3 cellular contexts compared by ENCODE assay signal in the genomic region with DNA sequence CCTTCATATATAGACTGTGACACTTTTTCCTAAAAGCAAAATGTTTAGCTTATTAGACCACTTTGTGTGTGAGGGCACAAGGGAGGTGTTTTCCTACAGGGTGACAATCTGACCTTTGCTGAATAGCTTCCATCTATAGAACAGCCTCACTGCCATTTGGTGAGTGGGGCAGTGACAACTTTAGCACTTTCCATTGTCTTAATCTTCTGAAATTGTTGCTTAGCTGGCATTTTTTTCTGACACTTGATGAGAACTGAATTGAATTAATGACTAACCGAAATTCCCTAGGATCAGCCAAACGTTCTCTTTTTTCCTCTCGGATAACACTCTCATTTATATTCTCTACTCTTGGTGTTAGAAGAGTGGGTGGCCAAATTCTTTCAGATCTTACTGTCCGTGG.
TF ChIP-seq lines count a peak whose summit lies in the region.

No MANE protein-coding gene starts in this region.

TF ChIP-seq in A549, 52 proteins besides CTCF, POLR2A, EP300 and RAD21:
- TF ChIP-seq HEYL (CRISPR knock-in tag; IDR thresholded peaks at IDR 0.05) (no peak), MAFK (IDR thresholded peaks at IDR 0.05; ENCODE audit: partially characterized antibody) (peak; percentile 91)

TF ChIP-seq in IMR-90, 13 proteins besides CTCF, POLR2A, EP300 and RAD21:
- TF ChIP-seq MAFK (IDR thresholded peaks at IDR 0.05; ENCODE audit: low read depth, low read length) (peak; percentile 83), BHLHE40 (IDR thresholded peaks at IDR 0.05; ENCODE audit: low read depth, low read length) (no peak), CEBPB (IDR thresholded peaks at IDR 0.05; ENCODE audit: low read depth, low read length) (no peak)

TF ChIP-seq in K562, 482 proteins besides CTCF, POLR2A, EP300 and RAD21:
- TF ChIP-seq MAFK (IDR thresholded peaks at IDR 0.05; ENCODE audit: low read length) (peak; percentile 89), ZNF316 (IDR thresholded peaks at IDR 0.05) (peak; percentile 97), ZNF561 (CRISPR knock-in tag; conservative IDR thresholded peaks at IDR 0.05) (no peak), MAFF (IDR thresholded peaks at IDR 0.05; ENCODE audit: low read length) (peak; percentile 89), NFE2 (IDR thresholded peaks at IDR 0.05; ENCODE audit: low read depth) (no peak), C11orf30 (IDR thresholded peaks at IDR 0.05; ENCODE audit: low read depth) (peak; percentile 95), MAFG (tag; conservative IDR thresholded peaks at IDR 0.05) (peak; percentile 96), SMARCB1 (IDR thresholded peaks at IDR 0.05; ENCODE audit: insufficient read length, low read depth) (no peak)
- TF ChIP-seq, protein P1, sequence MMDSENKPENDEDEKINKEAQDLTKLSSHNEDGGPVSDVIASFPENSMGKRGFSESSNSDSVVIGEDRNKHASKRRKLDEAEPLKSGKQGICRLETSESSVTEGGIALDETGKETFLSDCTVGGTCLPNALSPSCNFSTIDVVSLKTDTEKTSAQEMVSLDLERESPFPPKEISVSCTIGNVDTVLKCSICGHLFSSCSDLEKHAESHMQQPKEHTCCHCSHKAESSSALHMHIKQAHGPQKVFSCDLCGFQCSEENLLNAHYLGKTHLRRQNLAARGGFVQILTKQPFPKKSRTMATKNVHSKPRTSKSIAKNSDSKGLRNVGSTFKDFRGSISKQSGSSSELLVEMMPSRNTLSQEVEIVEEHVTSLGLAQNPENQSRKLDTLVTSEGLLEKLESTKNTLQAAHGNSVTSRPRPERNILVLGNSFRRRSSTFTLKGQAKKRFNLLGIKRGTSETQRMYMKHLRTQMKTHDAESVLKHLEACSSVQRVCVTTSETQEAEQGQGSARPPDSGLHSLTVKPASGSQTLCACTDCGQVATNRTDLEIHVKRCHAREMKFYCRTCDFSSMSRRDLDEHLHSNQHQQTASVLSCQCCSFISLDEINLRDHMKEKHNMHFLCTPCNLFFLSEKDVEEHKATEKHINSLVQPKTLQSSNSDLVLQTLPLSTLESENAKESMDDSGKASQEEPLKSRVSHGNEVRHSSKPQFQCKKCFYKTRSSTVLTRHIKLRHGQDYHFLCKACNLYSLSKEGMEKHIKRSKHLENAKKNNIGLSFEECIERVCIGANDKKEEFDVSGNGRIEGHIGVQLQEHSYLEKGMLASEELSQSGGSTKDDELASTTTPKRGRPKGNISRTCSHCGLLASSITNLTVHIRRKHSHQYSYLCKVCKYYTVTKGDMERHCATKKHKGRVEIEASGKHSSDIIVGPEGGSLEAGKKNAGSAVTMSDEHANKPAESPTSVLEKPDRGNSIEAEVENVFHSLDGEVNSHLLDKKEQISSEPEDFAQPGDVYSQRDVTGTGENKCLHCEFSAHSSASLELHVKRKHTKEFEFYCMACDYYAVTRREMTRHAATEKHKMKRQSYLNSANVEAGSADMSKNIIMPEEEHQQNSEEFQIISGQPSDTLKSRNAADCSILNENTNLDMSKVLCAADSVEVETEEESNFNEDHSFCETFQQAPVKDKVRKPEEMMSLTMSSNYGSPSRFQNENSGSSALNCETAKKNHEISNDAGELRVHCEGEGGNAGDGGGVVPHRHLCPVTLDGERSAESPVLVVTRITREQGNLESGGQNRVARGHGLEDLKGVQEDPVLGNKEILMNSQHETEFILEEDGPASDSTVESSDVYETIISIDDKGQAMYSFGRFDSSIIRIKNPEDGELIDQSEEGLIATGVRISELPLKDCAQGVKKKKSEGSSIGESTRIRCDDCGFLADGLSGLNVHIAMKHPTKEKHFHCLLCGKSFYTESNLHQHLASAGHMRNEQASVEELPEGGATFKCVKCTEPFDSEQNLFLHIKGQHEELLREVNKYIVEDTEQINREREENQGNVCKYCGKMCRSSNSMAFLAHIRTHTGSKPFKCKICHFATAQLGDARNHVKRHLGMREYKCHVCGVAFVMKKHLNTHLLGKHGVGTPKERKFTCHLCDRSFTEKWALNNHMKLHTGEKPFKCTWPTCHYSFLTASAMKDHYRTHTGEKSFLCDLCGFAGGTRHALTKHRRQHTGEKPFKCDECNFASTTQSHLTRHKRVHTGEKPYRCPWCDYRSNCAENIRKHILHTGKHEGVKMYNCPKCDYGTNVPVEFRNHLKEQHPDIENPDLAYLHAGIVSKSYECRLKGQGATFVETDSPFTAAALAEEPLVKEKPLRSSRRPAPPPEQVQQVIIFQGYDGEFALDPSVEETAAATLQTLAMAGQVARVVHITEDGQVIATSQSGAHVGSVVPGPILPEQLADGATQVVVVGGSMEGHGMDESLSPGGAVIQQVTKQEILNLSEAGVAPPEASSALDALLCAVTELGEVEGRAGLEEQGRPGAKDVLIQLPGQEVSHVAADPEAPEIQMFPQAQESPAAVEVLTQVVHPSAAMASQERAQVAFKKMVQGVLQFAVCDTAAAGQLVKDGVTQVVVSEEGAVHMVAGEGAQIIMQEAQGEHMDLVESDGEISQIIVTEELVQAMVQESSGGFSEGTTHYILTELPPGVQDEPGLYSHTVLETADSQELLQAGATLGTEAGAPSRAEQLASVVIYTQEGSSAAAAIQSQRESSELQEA (IDR thresholded peaks at IDR 0.05; ENCODE audit: low read depth): no peak
